8 cellular contexts compared by ENCODE assay signal in genomic region chr5:68433921-68434879, GRCh38.
A peak's percentile ranks its signal among the peaks of the same experiment; 100 is the strongest.
DNase-seq lines count a peak whose midpoint lies in the region; ATAC-seq, FAIRE-seq and TF ChIP-seq lines count a peak whose summit lies in the region.

No MANE protein-coding gene starts in this region.

- WGBS in spleen, 5 donors, result 15 to 22% (median 21%) methylated on average over 19 to 27 of the region's 27 CpGs

- peak; percentile 96 for FAIRE-seq in astrocyte (lab: Jason Lieb, UNC)

- H3K36me3 Mint-ChIP-seq in astrocyte (ENCODE audit: low read depth, unreplicated experiment), result no peaks in the 10 kb centered on the region

- peaks cover 11% of the 10 kb centered on the region for H3K4me1 ChIP-seq in astrocyte (ENCODE audit: insufficient read depth, low read length)
- peaks cover 25 to 53% (median 41%) of the 10 kb centered on the region in 6 donors for H3K4me1 ChIP-seq in spleen

- H3K4me1 Mint-ChIP-seq in astrocyte (ENCODE audit: low read depth, unreplicated experiment), result peaks cover 37% of the 10 kb centered on the region

- H3K9me3 ChIP-seq in astrocyte (ENCODE audit: insufficient read depth, low read depth, low read length) (no peaks in the 10 kb centered on the region), spleen (no peaks in the 10 kb centered on the region)

- TF ChIP-seq CTCF in AG10803 (conservative IDR thresholded peaks at IDR 0.05; ENCODE audit: low read length), result no peak
- no peak for TF ChIP-seq CTCF in astrocyte (IDR thresholded peaks at IDR 0.05; ENCODE audit: insufficient read depth, low read depth, low read length)
- TF ChIP-seq CTCF in spleen (IDR thresholded peaks at IDR 0.05 in 8 of 11, conservative IDR thresholded peaks at IDR 0.05 in 3 of 11), result no peak

- no peaks in the 10 kb centered on the region for H3K27me3 Mint-ChIP-seq in astrocyte (ENCODE audit: low read depth, unreplicated experiment)

- H3K9me3 Mint-ChIP-seq in astrocyte (ENCODE audit: unreplicated experiment), result no peaks in the 10 kb centered on the region

- peak overlapping the region; percentile 68 for H3K9ac ChIP-seq in astrocyte (ENCODE audit: low read length)

- H3K27ac ChIP-seq in astrocyte (ENCODE audit: low read depth, low read length) (peak overlapping the region; percentile 95), spleen (peak overlapping the region; percentile 83 to 93 (median 89))

- H3K79me2 ChIP-seq in astrocyte (ENCODE audit: insufficient read depth, low read length), result no peaks in the 10 kb centered on the region

- peak overlapping the region; percentile 86 for H2AFZ ChIP-seq in astrocyte (ENCODE audit: low read depth, low read length)

- DNase-seq in AG10803 (ENCODE audit: low read depth) (peak; percentile 99), T-helper 9 cell (peak; percentile 83), astrocyte (ENCODE audit: low read depth) (peak; percentile 99), iPS-NIHi7 (ENCODE audit: extremely low spot score) (peak; percentile 64), spleen (peak; percentile 95), DMS153 treated with DMSO at 0.1 percent for 48 hours (lab: John Stamatoyannopoulos, UW; ENCODE audit: unreplicated experiment) (no peak)

- peak overlapping the region; percentile 27 for H3K4me3 Mint-ChIP-seq in astrocyte (ENCODE audit: unreplicated experiment)

- H4K20me1 ChIP-seq in astrocyte (ENCODE audit: insufficient read depth, low read length), result no peaks in the 10 kb centered on the region

- H3K4me3 ChIP-seq in AG10803 (ENCODE audit: low read length), result no peak overlapping the region
- no peak overlapping the region for H3K4me3 ChIP-seq in astrocyte (ENCODE audit: insufficient read depth, low read depth, low read length)
- peak overlapping the region in 2 of 8 donors; percentile 7 to 43 for H3K4me3 ChIP-seq in spleen

- no peak for TF ChIP-seq POLR2A in spleen (IDR thresholded peaks at IDR 0.05)

- H3K36me3 ChIP-seq in astrocyte (ENCODE audit: insufficient read depth, low read length), result no peaks in the 10 kb centered on the region
- H3K36me3 ChIP-seq in spleen, result no peaks in the 10 kb centered on the region

- no peaks in the 10 kb centered on the region for H3K27me3 ChIP-seq in astrocyte (ENCODE audit: insufficient read depth, low read length)
- H3K27me3 ChIP-seq in spleen (replicated peaks in 1 of 7), result no peaks in the 10 kb centered on the region

- intact Hi-C loops in spleen (cut with DNase I; ENCODE audit: low total_unique reads), result no loop called here

- H3K4me2 ChIP-seq in astrocyte (ENCODE audit: low read length), result peak overlapping the region; percentile 44

- ATAC-seq in GM19438 (IDR thresholded peaks at IDR 0.05; ENCODE audit: low read depth, unreplicated experiment), result peak; percentile 96
- ATAC-seq in HG03520 (IDR thresholded peaks at IDR 0.05; ENCODE audit: unreplicated experiment), result peak; percentile 96

- H3K27ac Mint-ChIP-seq in astrocyte (ENCODE audit: unreplicated experiment), result peak overlapping the region; percentile 93
